Comparison of ENCODE assay signal across 13 cellular contexts in genomic region chr1:162177126-162177525, GRCh38.
DNase-seq lines count a peak whose midpoint lies in the region; TF ChIP-seq lines count a peak whose summit lies in the region.
"Had no signal": no experiment of that assay in that cellular context is flagged by ENCODE, and none has a peak within 500 bp of the region (broad histone marks: within the 10 kb centered on the region; RNA-seq: fewer than 3 reads in every experiment).

No MANE protein-coding gene starts in this region.

- H4K12ac ChIP-seq in trophoblast cell (ENCODE audit: low read depth, low read length): no peak overlapping the region

- peak overlapping the region; percentile 29 for H4K8ac ChIP-seq in trophoblast cell (ENCODE audit: low read depth, low read length)

- 0 out of 2 replicates have a peak, but pooled peaks cover 10% of the 10 kb centered on the region for H4K20me1 ChIP-seq in PC-9 (ENCODE audit: insufficient read depth)

- H3K14ac ChIP-seq in trophoblast cell (ENCODE audit: low read length): no peak overlapping the region

- H2AFZ ChIP-seq in PC-9 (no peak overlapping the region), trophoblast cell (ENCODE audit: insufficient read depth, low read length, poor library complexity) (peak overlapping the region; percentile 35)

- H3K4ac ChIP-seq in trophoblast cell (ENCODE audit: low read depth, low read length): no peak overlapping the region

- CTCF ChIA-PET in PC-9 (lab: Charles Lee): no interaction called here

- peak; percentile 17 for DNase-seq in H7
- peak in 1 of 2 experiments; percentile 59 for DNase-seq in PC-9
- peak; percentile 46 for DNase-seq in fibroblast of mammary gland (ENCODE audit: low read depth)
- DNase-seq in trophoblast cell: no peak
- DNase-seq in COLO668 (lab: John Stamatoyannopoulos, UW; ENCODE audit: unreplicated experiment): no peak
- no peak for DNase-seq in cerebellar cortex (ENCODE audit: low spot score)
- DNase-seq in AG08395 (ENCODE audit: low spot score): no peak
- DNase-seq: activated CD4-positive, CD25-positive, alpha-beta regulatory T cell treated with anti-CD3 and anti-CD28 coated beads, Interleukin-2, amount 50 U/mL, for 72 hours; activated CD8-positive, alpha-beta memory T cell treated with anti-CD3 and anti-CD28 coated beads, Interleukin-2, amount 10 ng/mL, durations not matched to agents 7 days and 5 days; activated gamma-delta T cell treated with Interleukin-2 at 50 U/mL for 16 hours; NCI-H2029 treated with DMSO at 0.1 percent for 48 hours; NCI-H524; T-cell had no signal

- H3K4me1 ChIP-seq in PC-9 (replicated peaks; ENCODE audit: insufficient read depth): peaks cover 42% of the 10 kb centered on the region
- peaks cover 5% of the 10 kb centered on the region in 2 experiments for H3K4me1 ChIP-seq in trophoblast cell (ENCODE audit: control insufficient read depth in 1 of 2, insufficient read depth in 2 of 2, low read length in 2 of 2)

- TF ChIP-seq CTCF in PC-9 (conservative IDR thresholded peaks at IDR 0.05) (no peak), fibroblast of mammary gland (conservative IDR thresholded peaks at IDR 0.05; ENCODE audit: control insufficient read depth, insufficient read depth, low read depth, low read length) (no peak)

- no peak overlapping the region for H3K23ac ChIP-seq in trophoblast cell (ENCODE audit: low read length)

- WGBS in trophoblast cell (ENCODE audit: extremely low coverage, insufficient coverage, insufficient read length): no CpG with 5 or more reads among the region's 6 CpGs

- peaks cover 33% of the 10 kb centered on the region for H3F3A ChIP-seq in PC-9 (ENCODE audit: insufficient read depth, low read depth)

- intact Hi-C loops in PC-9 (cut with micrococcal nuclease; ENCODE audit: unreplicated experiment): no loop called here

- H3K27ac ChIP-seq in PC-9 (peak overlapping the region; percentile 31; the same call in 1 of the 2 replicates), trophoblast cell (ENCODE audit: low read depth, low read length) (no peak overlapping the region)

- peaks cover 5% of the 10 kb centered on the region for H3K79me1 ChIP-seq in trophoblast cell (ENCODE audit: low read length)

- H3K4me3 ChIP-seq in H7 (ENCODE audit: insufficient read depth, low read depth, low read length) (no peak overlapping the region), PC-9 (no peak overlapping the region), fibroblast of mammary gland (ENCODE audit: control insufficient read depth, low read depth, low read length) (no peak overlapping the region), trophoblast cell (ENCODE audit: low read depth, low read length) (no peak overlapping the region)

- H3K9me2 ChIP-seq in PC-9 (ENCODE audit: insufficient read depth): no peaks in the 10 kb centered on the region

- H2BK120ac ChIP-seq in trophoblast cell (ENCODE audit: insufficient read depth, low read length, poor library complexity): peak overlapping the region; percentile 33

- H3K79me2 ChIP-seq in PC-9 (ENCODE audit: low read depth): peaks cover 69% of the 10 kb centered on the region
- H3K79me2 ChIP-seq in trophoblast cell (ENCODE audit: control insufficient read depth, insufficient read depth, low read length, poor library complexity): no peaks in the 10 kb centered on the region

- H2BK5ac ChIP-seq in trophoblast cell (ENCODE audit: low read depth, low read length, poor library complexity): peak overlapping the region; percentile 1

- BruUV-seq in PC-9 (replicated peaks; lab: Mats Ljungman, UMichigan): no TSS peak

- H3K36me3 ChIP-seq in H7 (replicated peaks; ENCODE audit: control insufficient read depth, insufficient read depth, low read length) (no peaks in the 10 kb centered on the region), PC-9 (ENCODE audit: low read depth) (0 out of 2 replicates have a peak, but pooled peaks cover 11% of the 10 kb centered on the region), trophoblast cell (ENCODE audit: control insufficient read depth in 1 of 2, insufficient read depth in 2 of 2, low read length in 2 of 2) (no peaks in the 10 kb centered on the region)

- H4K91ac ChIP-seq in trophoblast cell (ENCODE audit: low read depth, low read length): peak overlapping the region; percentile 43

- POLR2A ChIA-PET in PC-9 (lab: Charles Lee; ENCODE audit: unreplicated experiment): no interaction called here

- H3K18ac ChIP-seq in trophoblast cell (ENCODE audit: low read length): no peak overlapping the region

- H3K27me3 ChIP-seq in H7 (ENCODE audit: control insufficient read depth, insufficient read depth, low read length) (no peaks in the 10 kb centered on the region), PC-9 (ENCODE audit: insufficient read depth, low read depth) (no peaks in the 10 kb centered on the region), trophoblast cell (ENCODE audit: insufficient read depth, low read length) (no peaks in the 10 kb centered on the region)

- no peak overlapping the region for H3K4me2 ChIP-seq in PC-9
- H3K4me2 ChIP-seq in trophoblast cell (ENCODE audit: low read length): no peak overlapping the region

- H3K9me3 ChIP-seq in PC-9 (ENCODE audit: insufficient read depth, low read depth) (0 out of 2 replicates have a peak, but pooled peaks cover 2% of the 10 kb centered on the region), trophoblast cell (ENCODE audit: insufficient read depth, low read depth, low read length) (no peaks in the 10 kb centered on the region)

- no peak overlapping the region for H3K9ac ChIP-seq in trophoblast cell (ENCODE audit: low read length)

- peak overlapping the region; percentile 54 for H2BK12ac ChIP-seq in trophoblast cell (ENCODE audit: low read length)

- peak overlapping the region; percentile 4 for H2AK5ac ChIP-seq in trophoblast cell (ENCODE audit: low read length)

Comparison
In these comparisons a context has a peak if more than half of its experiments do, and no peak if none do; other contexts are left out.
1. DNase-seq: peak in H7 (single experiment) and fibroblast of mammary gland (single experiment); none in trophoblast cell (0 of 2), COLO668 (single experiment), cerebellar cortex (single experiment) and AG08395 (single experiment).